ENCODE assay signal across 8 cellular contexts in genomic region chr3:47163023-47163989, GRCh38. TPM values are rescaled to one million over a fixed set of nuclear protein-coding genes. Genes with fewer than 3 reads are reported as not detected.
DNase-seq lines count a peak whose midpoint lies in the region; ATAC-seq and TF ChIP-seq lines count a peak whose summit lies in the region.

No MANE protein-coding gene starts in this region.

- H3K9ac ChIP-seq in SK-N-MC (ENCODE audit: insufficient read length), result peak overlapping the region; percentile 93

- H3K4me1 ChIP-seq in tibial nerve, result peaks cover 0 to 62% (median 38%) of the 10 kb centered on the region in 4 donors

- peak overlapping the region; percentile 88 for H3K4me3 ChIP-seq in SK-N-MC
- peak overlapping the region; percentile 63 to 99 (median 91) for H3K4me3 ChIP-seq in tibial nerve

- POLR2A ChIA-PET in activated naive CD8-positive, alpha-beta T cell treated with anti-CD3 and anti-CD28 coated beads, Interleukin-2, amount 10 ng/mL, durations not matched to agents 7 days and 5 days (lab: Charles Lee), result interaction anchor here (0.5 to 2.4 kb wide), 14 partner anchors 12 to 1078 kb away, joined by 3 to 12 read pairs (median 4); partner anchors contain the start of genes KIF9, KLHL18, NBEAL2 and PTPN23

- H3K9me3 ChIP-seq in SK-N-MC (ENCODE audit: low read depth, low read length), result no peaks in the 10 kb centered on the region
- H3K9me3 ChIP-seq in tibial nerve, result no peaks in the 10 kb centered on the region

- H3K36me3 Mint-ChIP-seq in activated naive CD8-positive, alpha-beta T cell treated with anti-CD3 and anti-CD28 coated beads, Interleukin-2, amount 10 ng/mL, durations not matched to agents 7 days and 5 days, result peaks cover 15% of the 10 kb centered on the region

- no peaks in the 10 kb centered on the region for H3K36me3 ChIP-seq in SK-N-MC (ENCODE audit: insufficient read depth, low read length)
- no peaks in the 10 kb centered on the region for H3K36me3 ChIP-seq in tibial nerve

- H3K27me3 ChIP-seq in tibial nerve, result no peaks in the 10 kb centered on the region

- TF ChIP-seq CTCF in tibial nerve (IDR thresholded peaks at IDR 0.05), result no peak

- H3K4me1 Mint-ChIP-seq in activated naive CD8-positive, alpha-beta T cell treated with anti-CD3 and anti-CD28 coated beads, Interleukin-2, amount 10 ng/mL, durations not matched to agents 7 days and 5 days, result peaks cover 40% of the 10 kb centered on the region

- peak in 1 of 2 donors; percentile 24 for TF ChIP-seq EP300 in tibial nerve (IDR thresholded peaks at IDR 0.05)

- peak; percentile 11 for ATAC-seq in HG03378 (IDR thresholded peaks at IDR 0.05; ENCODE audit: unreplicated experiment)
- ATAC-seq in activated naive CD8-positive, alpha-beta T cell treated with anti-CD3 and anti-CD28 coated beads, Interleukin-2, amount 10 ng/mL, durations not matched to agents 7 days and 5 days (ENCODE audit: low read depth), result peak; percentile 28

- H3K4me3 Mint-ChIP-seq in activated naive CD8-positive, alpha-beta T cell treated with anti-CD3 and anti-CD28 coated beads, Interleukin-2, amount 10 ng/mL, durations not matched to agents 7 days and 5 days, result peak overlapping the region; percentile 99

- TF ChIP-seq POLR2A in GM19099 (IDR thresholded peaks at IDR 0.05; ENCODE audit: extremely low read depth, insufficient read length, low read depth) (peak; percentile 18), tibial nerve (IDR thresholded peaks at IDR 0.05) (no peak)

- 0% methylated on average over 8 to 20 of the region's 109 CpGs for WGBS in tibial nerve, 2 donors

- no peaks in the 10 kb centered on the region for H3K27me3 Mint-ChIP-seq in activated naive CD8-positive, alpha-beta T cell treated with anti-CD3 and anti-CD28 coated beads, Interleukin-2, amount 10 ng/mL, durations not matched to agents 7 days and 5 days

- intact Hi-C loops in cardiac septum (cut with DNase I), result loop anchor here (5.0 to 10.0 kb wide), 3 partner anchors 189 to 239 kb away; partner anchors contain the start of genes CCDC12, NBEAL2 and PTPN23

- peak overlapping the region; percentile 100 for H3K27ac Mint-ChIP-seq in activated naive CD8-positive, alpha-beta T cell treated with anti-CD3 and anti-CD28 coated beads, Interleukin-2, amount 10 ng/mL, durations not matched to agents 7 days and 5 days

- H3K9me3 Mint-ChIP-seq in activated naive CD8-positive, alpha-beta T cell treated with anti-CD3 and anti-CD28 coated beads, Interleukin-2, amount 10 ng/mL, durations not matched to agents 7 days and 5 days, result no peaks in the 10 kb centered on the region

- H3K27ac ChIP-seq in SK-N-MC (peak overlapping the region; percentile 57; the same call in 1 of the 2 replicates), tibial nerve (peak overlapping the region; percentile 74 to 98 (median 96))

- DNase-seq in AG20443 (ENCODE audit: low spot score), result peak; percentile 74
- DNase-seq in SK-N-MC (ENCODE audit: low read depth, low spot score), result no peak
- DNase-seq in activated naive CD8-positive, alpha-beta T cell treated with anti-CD3 and anti-CD28 coated beads, Interleukin-2, amount 10 ng/mL, durations not matched to agents 7 days and 5 days, result peak; percentile 82
- peak; percentile 79 for DNase-seq in cardiac septum (ENCODE audit: low spot score)
- peak; percentile 36 for DNase-seq in pons (ENCODE audit: low spot score)
- peak; percentile 13 to 14 for DNase-seq in tibial nerve (ENCODE audit: low spot score in 2 of 2)

RNA-seq across cellular contexts. Expression of gene SETD2, which starts 0.6 kb away (rescaled TPM):
- 10 to 100 TPM; 54.1 to 63.3 TPM for total RNA-seq in activated naive CD8-positive, alpha-beta T cell treated with anti-CD3 and anti-CD28 coated beads, Interleukin-2, amount 10 ng/mL, durations not matched to agents 7 days and 5 days
- total RNA-seq in cardiac septum (35.6 TPM), tibial nerve (10 to 100 TPM; 55.5 to 69.6 (median 64.7) TPM)
